ENCODE assay signal across 8 cellular contexts in the genomic region with DNA sequence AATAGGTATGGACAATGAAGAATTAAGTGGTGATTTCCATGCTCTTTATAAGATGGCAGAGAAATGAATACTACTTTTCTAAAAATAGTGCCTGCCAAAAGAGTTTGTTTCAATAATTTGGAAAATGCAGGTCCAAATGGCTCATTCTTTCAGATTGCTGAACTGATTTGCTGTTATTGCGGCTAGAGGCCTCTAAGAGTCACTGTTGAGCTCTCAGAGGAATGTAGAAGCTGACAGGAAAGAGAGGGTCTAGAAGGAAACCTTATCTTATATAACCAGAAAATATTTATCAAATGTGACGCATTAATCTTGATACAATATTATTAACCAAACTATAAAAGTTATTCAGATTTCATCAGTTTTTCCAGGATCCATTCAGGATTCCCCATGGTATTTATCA.
A peak's percentile ranks its signal among the peaks of the same experiment; 100 is the strongest.
DNase-seq lines count a peak whose midpoint lies in the region; ATAC-seq and FAIRE-seq lines count a peak whose summit lies in the region.

No MANE protein-coding gene starts in this region.

- DNase-seq in COLO829 (ENCODE audit: low spot score) (peak; percentile 6), HAP-1 (ENCODE audit: low spot score in 2 of 2) (peak; percentile 23 to 47), left kidney (ENCODE audit: low read depth, low spot score) (peak; percentile 30), GF-D8 (lab: John Stamatoyannopoulos, UW) (no peak), NCI-H2029 (lab: John Stamatoyannopoulos, UW) (no peak)
- DNase-seq in stimulated activated CD4-positive, alpha-beta T cell treated with anti-CD3 and anti-CD28 coated beads, Interleukin-4, amount 100 ng/mL, for 24 hours = no peak

- H3K36me3 ChIP-seq in HAP-1 (replicated peaks) = no peaks in the 10 kb centered on the region

- H3K4me1 ChIP-seq in HAP-1 = no peaks in the 10 kb centered on the region

- H3K4me3 ChIP-seq in HAP-1 = no peak overlapping the region

- H3K9me3 ChIP-seq in HAP-1 = no peaks in the 10 kb centered on the region

- in situ Hi-C loops in HAP-1 (cut with MboI; ENCODE audit: low sequenced_read_pairs) = no loop called here

- peak; percentile 87 for FAIRE-seq in TTC549 (lab: Jason Lieb, UNC)

- peaks cover 3% of the 10 kb centered on the region; the same call in 1 of the 2 replicates for H3K27me3 ChIP-seq in HAP-1 (ENCODE audit: low read depth)

- ATAC-seq in HG02884 (IDR thresholded peaks at IDR 0.05; ENCODE audit: unreplicated experiment) = no peak

Comparison
In these comparisons a context has a peak if more than half of its experiments do, and no peak if none do; other contexts are left out.
1. DNase-seq: peak in COLO829 (single experiment), HAP-1 (2 of 2) and left kidney (single experiment); none in GF-D8 (single experiment), stimulated activated CD4-positive, alpha-beta T cell treated with anti-CD3 and anti-CD28 coated beads, Interleukin-4, amount 100 ng/mL, for 24 hours (single experiment) and NCI-H2029 (single experiment).